Comparison of ENCODE assay signal across 8 cellular contexts in genomic region chr12:32918890-32919791, GRCh38. TPM values are rescaled to one million over a fixed set of nuclear protein-coding genes. Genes with fewer than 3 reads are reported as not detected.
A peak's percentile ranks its signal among the peaks of the same experiment; 100 is the strongest.
DNase-seq lines count a peak whose midpoint lies in the region; ATAC-seq and TF ChIP-seq lines count a peak whose summit lies in the region.

No MANE protein-coding gene starts in this region.

- H3K79me2 ChIP-seq in SK-N-SH (ENCODE audit: insufficient read depth): no peaks in the 10 kb centered on the region

- H3K4me1 ChIP-seq in SK-N-SH (ENCODE audit: control insufficient read depth in 1 of 2, insufficient read depth in 2 of 2, low read depth in 1 of 2, low read length in 1 of 2) (0 out of 4 replicates have a peak, but pooled peaks cover 0 to 3% of the 10 kb centered on the region in 2 experiments), right atrium auricular region (no peaks in the 10 kb centered on the region), testis (no peaks in the 10 kb centered on the region)

- no peak overlapping the region for H3K4me3 ChIP-seq in Jurkat, Clone E6-1 (ENCODE audit: low read length)
- H3K4me3 ChIP-seq in SK-N-SH (ENCODE audit: low read depth in 2 of 2, low read length in 1 of 2): no peak overlapping the region
- no peak overlapping the region for H3K4me3 ChIP-seq in right atrium auricular region
- H3K4me3 ChIP-seq in testis: no peak overlapping the region

- no peaks in the 10 kb centered on the region for H3K4me1 Mint-ChIP-seq in T-cell

- H3K4me3 Mint-ChIP-seq in T-cell: no peak overlapping the region

- H3K9me3 Mint-ChIP-seq in T-cell: no peaks in the 10 kb centered on the region

- no peak overlapping the region for H3K9ac ChIP-seq in SK-N-SH

- no peak overlapping the region for H3K27ac ChIP-seq in SK-N-SH (ENCODE audit: low read depth in 2 of 2, low read length in 1 of 2)
- H3K27ac ChIP-seq in right atrium auricular region: no peak overlapping the region
- no peak overlapping the region for H3K27ac ChIP-seq in testis

- TF ChIP-seq CTCF in GM13977 (IDR thresholded peaks at IDR 0.05; ENCODE audit: extremely low read depth, insufficient read depth, missing control alignments) (peak; percentile 49), SK-N-SH (IDR thresholded peaks at IDR 0.05) (peak; percentile 60), right atrium auricular region (IDR thresholded peaks at IDR 0.05) (peak; percentile 41 to 74), testis (IDR thresholded peaks at IDR 0.05) (peak; percentile 21 to 61 (median 55))

- POLR2A ChIA-PET in SK-N-SH (lab: Yijun Ruan, JAX): interaction anchor here (1.2 kb wide), 1 partner anchor 163 kb away, joined by 9 read pairs; the partner anchor contains the start of gene YARS2
- POLR2A ChIA-PET in T-cell (lab: Charles Lee): no interaction called here

- peaks cover 5 to 25% of the 10 kb centered on the region in 2 donors for H3K27me3 Mint-ChIP-seq in T-cell

- H3K4me2 ChIP-seq in SK-N-SH: no peak overlapping the region

- no peak for DNase-seq in GM13977 (ENCODE audit: low spot score)
- peak; percentile 20 for DNase-seq in Jurkat, Clone E6-1 (ENCODE audit: low read depth, low spot score)
- peak; percentile 66 for DNase-seq in SK-N-SH
- no peak for DNase-seq in right atrium auricular region (ENCODE audit: low spot score)
- DNase-seq in testis: peak; percentile 34
- no peak for DNase-seq in T-cell
- DNase-seq in NCI-H446 treated with DMSO at 0.1 percent for 48 hours (lab: John Stamatoyannopoulos, UW): no peak

- in situ Hi-C loops in GM13977 (cut with MboI; ENCODE audit: low pct_unique_long_range_greater_than_20kb, low sequenced_read_pairs, unreplicated experiment): loop anchor here (25.0 kb wide), 1 partner anchor 157 kb away; the partner anchor contains the start of gene YARS2

- CTCF ChIA-PET in SK-N-SH (lab: Yijun Ruan, JAX) (interaction anchor here (0.8 to 8.9 kb wide), 12 partner anchors 9 to 1114 kb away, joined by 3 to 150 read pairs (median 4); partner anchors contain the start of gene YARS2), T-cell (lab: Charles Lee) (interaction anchor here in 1 of 2 donors (0.7 kb wide), 1 partner anchor 164 kb away, joined by 3 read pairs; the partner anchor contains the start of gene YARS2)

- no peaks in the 10 kb centered on the region for H4K20me1 ChIP-seq in SK-N-SH (ENCODE audit: insufficient read depth)

- no peak overlapping the region for H2AFZ ChIP-seq in SK-N-SH (ENCODE audit: low read depth)

- TF ChIP-seq EP300 in SK-N-SH (IDR thresholded peaks at IDR 0.05; ENCODE audit: borderline replicate concordance in 1 of 2, low read depth in 1 of 2, low read length in 1 of 2): no peak

- no peak overlapping the region for H3K27ac Mint-ChIP-seq in T-cell

- no peak for TF ChIP-seq POLR2A in testis (IDR thresholded peaks at IDR 0.05)

- no peaks in the 10 kb centered on the region for H3K27me3 ChIP-seq in SK-N-SH (ENCODE audit: insufficient read depth)
- no peaks in the 10 kb centered on the region for H3K27me3 ChIP-seq in right atrium auricular region
- no peaks in the 10 kb centered on the region for H3K27me3 ChIP-seq in testis

- intact Hi-C loops in testis (cut with DNase I; ENCODE audit: low total_unique reads): no loop called here

- TF ChIP-seq RAD21 in SK-N-SH (IDR thresholded peaks at IDR 0.05; ENCODE audit: low read length): peak; percentile 88

- H3K9me3 ChIP-seq in SK-N-SH: no peaks in the 10 kb centered on the region
- H3K9me3 ChIP-seq in right atrium auricular region: no peaks in the 10 kb centered on the region
- no peaks in the 10 kb centered on the region for H3K9me3 ChIP-seq in testis

- H3K36me3 Mint-ChIP-seq in T-cell: no peaks in the 10 kb centered on the region

- no peaks in the 10 kb centered on the region for H3K9me2 ChIP-seq in SK-N-SH

- H3F3A ChIP-seq in SK-N-SH (replicated peaks; ENCODE audit: insufficient read depth): peaks cover 4% of the 10 kb centered on the region

- no peak for ATAC-seq in T-cell (replicated peaks in 1 of 4)
- no peak for ATAC-seq in HG03175 (IDR thresholded peaks at IDR 0.05; ENCODE audit: unreplicated experiment)

- H3K36me3 ChIP-seq in SK-N-SH (replicated peaks in 1 of 2; ENCODE audit: control insufficient read depth in 1 of 2, insufficient read depth in 2 of 2, low read length in 1 of 2) (no peaks in the 10 kb centered on the region), right atrium auricular region (no peaks in the 10 kb centered on the region), testis (ENCODE audit: low read depth, missing control alignments) (no peaks in the 10 kb centered on the region)

- 43% methylated on average over 11 of the region's 11 CpGs for WGBS in SK-N-SH (ENCODE audit: low lambda C conversion rate)
- WGBS in testis, 2 donors: 57 to 58% methylated on average over 11 of the region's 11 CpGs

TF ChIP-seq in SK-N-SH, 30 proteins besides CTCF, POLR2A, EP300 and RAD21:
- TF ChIP-seq SMC3 (IDR thresholded peaks at IDR 0.05; ENCODE audit: low read depth, low read length) (peak; percentile 80), PBX3 (IDR thresholded peaks at IDR 0.05) (no peak)

RNA-seq across cellular contexts. Expression of gene PKP2, which starts 22.6 kb away (rescaled TPM):
- not detected for polyA plus RNA-seq in Jurkat, Clone E6-1 (2012; ENCODE audit: insufficient read depth, insufficient read length)
- polyA plus RNA-seq in SK-N-SH (2012; rRNA removed) (0.06 and 0.10 TPM in 2 replicates), testis (ENCODE audit: insufficient read depth, low read depth, low replicate concordance) (14.8 TPM)
- polyA plus RNA-seq in SK-N-SH (2012; cell fraction: cytosol; rRNA removed): 0.10 and 0.14 TPM in 2 replicates
- 0.08 and 0.12 TPM in 2 replicates for polyA plus RNA-seq in SK-N-SH (2012; cell fraction: nucleus; rRNA removed)
- total RNA-seq in right atrium auricular region (100 to 1,000 TPM; 195 to 271 TPM), testis (10 to 100 TPM; 18.9 to 22.3 TPM), T-cell (1 to 10 TPM in 1 of 5 donors, under 1 TPM in 4; 0.45 to 1.3 (median 0.93) TPM)

Comparison
In these comparisons a context has a peak if more than half of its experiments do, and no peak if none do; other contexts are left out.
1. DNase-seq: peak in Jurkat, Clone E6-1 (single experiment), SK-N-SH (single experiment) and testis (single experiment); none in GM13977 (single experiment), right atrium auricular region (single experiment), T-cell (0 of 34) and NCI-H446 treated with DMSO at 0.1 percent for 48 hours (single experiment).
2. RNA of gene PKP2, which starts 22.6 kb away (total RNA-seq): 195 to 271 TPM in right atrium auricular region and 18.9 to 22.3 TPM in testis; 0.45 to 1.3 TPM in T-cell; every median in the first group is over 4 times any median in the second.
3. Peak in every context shown above with its lines, with median percentiles within 50 percentile points of each other: CTCF ChIP-seq.